ENCODE assay signal across 1 cellular context in genomic region chr17:15941781-15942180, GRCh38.
TF ChIP-seq lines count a peak whose summit lies in the region.

No MANE protein-coding gene starts in this region.

TF ChIP-seq in endothelial cell of umbilical vein, 7 proteins besides CTCF, POLR2A, EP300 and RAD21 (continued from another document):
- TF ChIP-seq MAX (IDR thresholded peaks at IDR 0.05; ENCODE audit: insufficient read depth, insufficient read length) = no peak
